Comparison of ENCODE assay signal across 8 cellular contexts in genomic region chr1:1069061-1069710, GRCh38. TPM values are rescaled to one million over a fixed set of nuclear protein-coding genes. Genes with fewer than 3 reads are reported as not detected.
DNase-seq lines count a peak whose midpoint lies in the region; ATAC-seq lines count a peak whose summit lies in the region.

No MANE protein-coding gene starts in this region.

- H3K36me3 ChIP-seq in CD4-positive, CD25-positive, alpha-beta regulatory T cell (ENCODE audit: control insufficient read depth, insufficient read depth, low read length): no peaks in the 10 kb centered on the region

- no peaks in the 10 kb centered on the region for H3K9me3 ChIP-seq in CD4-positive, CD25-positive, alpha-beta regulatory T cell (ENCODE audit: control insufficient read depth in 2 of 2, low read length in 2 of 2)

- peak overlapping the region; percentile 88 for H3K27ac ChIP-seq in CD4-positive, CD25-positive, alpha-beta regulatory T cell (ENCODE audit: insufficient read depth, low read length, poor library complexity, severe bottlenecking)

- no peaks in the 10 kb centered on the region for H3K9me3 Mint-ChIP-seq in CD4-positive, CD25-positive, alpha-beta regulatory T cell
- no peaks in the 10 kb centered on the region for H3K9me3 Mint-ChIP-seq in T-helper 1 cell treated with Interleukin-12 subunit alpha and Interleukin-12 subunit beta and Interleukin-4 antibody, amounts not matched to agents 30 μg/mL and 1 μg/mL, for 36 hours

- H3K27me3 Mint-ChIP-seq in CD4-positive, CD25-positive, alpha-beta regulatory T cell: peaks cover 10% of the 10 kb centered on the region
- H3K27me3 Mint-ChIP-seq in T-helper 1 cell treated with Interleukin-12 subunit alpha and Interleukin-12 subunit beta and Interleukin-4 antibody, amounts not matched to agents 30 μg/mL and 1 μg/mL, for 36 hours (ENCODE audit: low read depth): no peaks in the 10 kb centered on the region

- ATAC-seq in CD4-positive, CD25-positive, alpha-beta regulatory T cell (ENCODE audit: low read depth in 2 of 2): peak; percentile 56 to 66
- peak; percentile 68 for ATAC-seq in GM19397 (IDR thresholded peaks at IDR 0.05; ENCODE audit: unreplicated experiment)
- peak; percentile 47 for ATAC-seq in sciatic nerve

- peak; percentile 84 to 90 (median 84) for DNase-seq in CD4-positive, CD25-positive, alpha-beta regulatory T cell
- peak; percentile 67 for DNase-seq in M059J (ENCODE audit: low read depth)
- DNase-seq in amniotic epithelial cell (ENCODE audit: low read depth): peak; percentile 31
- peak; percentile 88 for DNase-seq in hepatic stellate cell (ENCODE audit: low spot score)
- peak; percentile 77 for DNase-seq in sciatic nerve (ENCODE audit: low spot score)
- no peak for DNase-seq in A172 (ENCODE audit: low spot score)

- no peaks in the 10 kb centered on the region for H3K27me3 ChIP-seq in CD4-positive, CD25-positive, alpha-beta regulatory T cell (ENCODE audit: control insufficient read depth, insufficient read depth, low read length)

- peak overlapping the region; percentile 53 for H3K4me3 ChIP-seq in CD4-positive, CD25-positive, alpha-beta regulatory T cell (ENCODE audit: low read depth, low read length)

- peak overlapping the region in 1 of 3 donors; percentile 62 for H3K27ac Mint-ChIP-seq in CD4-positive, CD25-positive, alpha-beta regulatory T cell
- peak overlapping the region; percentile 70 for H3K27ac Mint-ChIP-seq in T-helper 1 cell treated with Interleukin-12 subunit alpha and Interleukin-12 subunit beta and Interleukin-4 antibody, amounts not matched to agents 30 μg/mL and 1 μg/mL, for 36 hours

- peaks cover 22% of the 10 kb centered on the region for H3K4me1 ChIP-seq in CD4-positive, CD25-positive, alpha-beta regulatory T cell (ENCODE audit: control insufficient read depth, insufficient read depth, low read length, poor library complexity, severe bottlenecking)

- intact Hi-C loops in sciatic nerve (cut with DNase I): no loop called here

- no peaks in the 10 kb centered on the region for H3K36me3 Mint-ChIP-seq in CD4-positive, CD25-positive, alpha-beta regulatory T cell
- H3K36me3 Mint-ChIP-seq in T-helper 1 cell treated with Interleukin-12 subunit alpha and Interleukin-12 subunit beta and Interleukin-4 antibody, amounts not matched to agents 30 μg/mL and 1 μg/mL, for 36 hours (ENCODE audit: low read depth): no peaks in the 10 kb centered on the region

- H3K4me3 Mint-ChIP-seq in CD4-positive, CD25-positive, alpha-beta regulatory T cell: peak overlapping the region; percentile 70 to 87 (median 80)
- H3K4me3 Mint-ChIP-seq in T-helper 1 cell treated with Interleukin-12 subunit alpha and Interleukin-12 subunit beta and Interleukin-4 antibody, amounts not matched to agents 30 μg/mL and 1 μg/mL, for 36 hours: peak overlapping the region; percentile 73

- peaks cover 0 to 10% (median 2%) of the 10 kb centered on the region in 4 donors for H3K4me1 Mint-ChIP-seq in CD4-positive, CD25-positive, alpha-beta regulatory T cell
- H3K4me1 Mint-ChIP-seq in T-helper 1 cell treated with Interleukin-12 subunit alpha and Interleukin-12 subunit beta and Interleukin-4 antibody, amounts not matched to agents 30 μg/mL and 1 μg/mL, for 36 hours (ENCODE audit: low read depth): no peaks in the 10 kb centered on the region

RNA-seq across cellular contexts. Expression of gene RNF223, which starts 4.9 kb away (rescaled TPM):
- total RNA-seq in CD4-positive, CD25-positive, alpha-beta regulatory T cell: not detected
- not detected for polyA plus RNA-seq in CD4-positive, CD25-positive, alpha-beta regulatory T cell
- not detected in 2 replicates for total RNA-seq in M059J (2014; rRNA removed; shearing (Covaris generic))
- not detected for total RNA-seq in sciatic nerve
- total RNA-seq in A172 (2014; rRNA removed; shearing (Covaris generic)): not detected in 2 replicates

RNA-seq across cellular contexts. Expression of gene C1orf159, which starts 46.7 kb away (rescaled TPM):
- 20.0 TPM for total RNA-seq in CD4-positive, CD25-positive, alpha-beta regulatory T cell
- 1 to 10 TPM; 3.0 to 6.3 (median 4.7) TPM for polyA plus RNA-seq in CD4-positive, CD25-positive, alpha-beta regulatory T cell
- total RNA-seq in M059J (2014; rRNA removed; shearing (Covaris generic)): 17.4 and 17.5 TPM in 2 replicates
- 12.0 TPM for total RNA-seq in sciatic nerve
- total RNA-seq in A172 (2014; rRNA removed; shearing (Covaris generic)): 8.2 and 10.0 TPM in 2 replicates

RNA-seq across cellular contexts. Expression of gene AGRN, which starts 49.3 kb away (rescaled TPM):
- total RNA-seq in CD4-positive, CD25-positive, alpha-beta regulatory T cell: 4.2 TPM
- polyA plus RNA-seq in CD4-positive, CD25-positive, alpha-beta regulatory T cell: under 1 TPM in 3 of 4 donors, not detected in 1; 0.06 to 0.38 (median 0.21) TPM
- 117 and 282 TPM in 2 replicates for total RNA-seq in M059J (2014; rRNA removed; shearing (Covaris generic))
- 22.0 TPM for total RNA-seq in sciatic nerve
- 107 and 115 TPM in 2 replicates for total RNA-seq in A172 (2014; rRNA removed; shearing (Covaris generic))

RNA-seq across cellular contexts. Expression of gene ISG15, which starts 55.9 kb away (rescaled TPM):
- total RNA-seq in CD4-positive, CD25-positive, alpha-beta regulatory T cell: 76.7 TPM
- polyA plus RNA-seq in CD4-positive, CD25-positive, alpha-beta regulatory T cell: 100 to 1,000 TPM; 174 to 489 (median 295) TPM
- 2,871 and 3,124 TPM in 2 replicates for total RNA-seq in M059J (2014; rRNA removed; shearing (Covaris generic))
- total RNA-seq in sciatic nerve: 18.8 TPM
- 63.5 and 100.0 TPM in 2 replicates for total RNA-seq in A172 (2014; rRNA removed; shearing (Covaris generic))
